ENCODE assay signal across 16 cellular contexts in genomic region chr11:112017538-112017937, GRCh38. TPM values are rescaled to one million over a fixed set of nuclear protein-coding genes. Genes with fewer than 3 reads are reported as not detected.
A peak's percentile ranks its signal among the peaks of the same experiment; 100 is the strongest.
DNase-seq lines count a peak whose midpoint lies in the region; ATAC-seq, FAIRE-seq and TF ChIP-seq lines count a peak whose summit lies in the region.
"Had no signal": no experiment of that assay in that cellular context is flagged by ENCODE, and none has a peak within 500 bp of the region (broad histone marks: within the 10 kb centered on the region; RNA-seq: fewer than 3 reads in every experiment).

No MANE protein-coding gene starts in this region.

- no peak overlapping the region for H3K14ac ChIP-seq in mesenchymal stem cell (ENCODE audit: low read length in 2 of 2)

- H2BK5ac ChIP-seq in mesenchymal stem cell (ENCODE audit: low read depth, low read length, poor library complexity, severe bottlenecking), result no peak overlapping the region

- H3K4me1 ChIP-seq in heart right ventricle (peaks cover 0 to 64% (median 26%) of the 10 kb centered on the region in 9 donors), mesenchymal stem cell (ENCODE audit: control insufficient read depth, insufficient read depth, low read depth, low read length) (peaks cover 2% of the 10 kb centered on the region), aorta (ENCODE audit: control insufficient read depth in 1 of 2, insufficient read depth in 2 of 2, low read length in 2 of 2) (no peaks in the 10 kb centered on the region)
- H3K4me1 ChIP-seq: foreskin keratinocyte, SJCRH30 had no signal

- H3K27me3 ChIP-seq in heart right ventricle (no peaks in the 10 kb centered on the region), mesenchymal stem cell (ENCODE audit: control insufficient read depth in 1 of 2, insufficient read depth in 1 of 2, low read length in 2 of 2) (no peaks in the 10 kb centered on the region), aorta (ENCODE audit: control insufficient read depth in 1 of 2, insufficient read depth in 2 of 2, low read length in 1 of 2) (no peaks in the 10 kb centered on the region)
- H3K27me3 ChIP-seq: foreskin keratinocyte, SJCRH30 had no signal

- H3K79me1 ChIP-seq in mesenchymal stem cell (replicated peaks; ENCODE audit: low read length, poor library complexity, severe bottlenecking), result no peaks in the 10 kb centered on the region

- H3K4ac ChIP-seq in mesenchymal stem cell (ENCODE audit: low read depth in 1 of 2, low read length in 2 of 2), result no peak overlapping the region

- H3K9me3 ChIP-seq in heart right ventricle, result no peaks in the 10 kb centered on the region
- H3K9me3 ChIP-seq in mesenchymal stem cell (ENCODE audit: control insufficient read depth, low read length), result no peaks in the 10 kb centered on the region
- H3K9me3 ChIP-seq in aorta (ENCODE audit: control insufficient read depth, low read length), result no peaks in the 10 kb centered on the region
- H3K9me3 ChIP-seq: A549, SJCRH30 had no signal

- no peak for TF ChIP-seq POLR2A in H54 (IDR thresholded peaks at IDR 0.05; ENCODE audit: low read depth, low read length)

- H2BK15ac ChIP-seq in mesenchymal stem cell (ENCODE audit: low read depth, poor library complexity, severe bottlenecking), result no peak overlapping the region

- ATAC-seq in heart right ventricle (peak in 2 of 8 donors; percentile 26 to 63), left ventricle myocardium superior (no peak), aorta (ENCODE audit: low FRiP score) (peak; percentile 59)
- ATAC-seq: A549 had no signal

- H2BK12ac ChIP-seq in mesenchymal stem cell (ENCODE audit: low read length in 2 of 2), result no peak overlapping the region

- TF ChIP-seq CTCF in heart right ventricle (IDR thresholded peaks at IDR 0.05) (no peak), coronary artery (IDR thresholded peaks at IDR 0.05) (no peak)

- intact Hi-C loops in heart right ventricle (cut with DNase I) (no loop called here), left ventricle myocardium superior (cut with micrococcal nuclease) (no loop called here), aorta (cut with DNase I) (no loop called here)

- H3K4me3 ChIP-seq in heart right ventricle (no peak overlapping the region), coronary artery (no peak overlapping the region), mesenchymal stem cell (ENCODE audit: insufficient read depth in 1 of 2, low read depth in 1 of 2, low read length in 2 of 2) (peak overlapping the region in 1 of 2 experiments; percentile 43), aorta (ENCODE audit: low read length in 2 of 2) (no peak overlapping the region)
- H3K4me3 ChIP-seq: A549, SJCRH30 had no signal

- FAIRE-seq in H54 (lab: Jason Lieb, UNC), result no peak
- FAIRE-seq: A549 had no signal

- no peak overlapping the region for H3K18ac ChIP-seq in mesenchymal stem cell (ENCODE audit: low read depth in 1 of 2, low read length in 2 of 2)

- H3K9ac ChIP-seq in mesenchymal stem cell (ENCODE audit: low read length), result peak overlapping the region; percentile 75

- no peak overlapping the region for H3K23ac ChIP-seq in mesenchymal stem cell (ENCODE audit: low read length in 2 of 2)

- H3K4me2 ChIP-seq in mesenchymal stem cell (ENCODE audit: low read length, poor library complexity, severe bottlenecking), result no peak overlapping the region
- H3K4me2 ChIP-seq: A549 had no signal

- H2AK5ac ChIP-seq in mesenchymal stem cell (ENCODE audit: low read length, severe bottlenecking), result no peak overlapping the region

- no peak overlapping the region for H4K91ac ChIP-seq in mesenchymal stem cell (ENCODE audit: low read length)

- no peak for DNase-seq in heart right ventricle
- no peak for DNase-seq in left ventricle myocardium superior
- DNase-seq in coronary artery (ENCODE audit: low spot score), result no peak
- DNase-seq in mesenchymal stem cell, result no peak
- DNase-seq in aorta, result no peak
- DNase-seq in activated CD8-positive, alpha-beta memory T cell treated with anti-CD3 and anti-CD28 coated beads, Interleukin-2, amount 50 U/mL, for 48 hours, result no peak
- no peak for DNase-seq in activated T-cell treated with anti-CD3 and anti-CD28 coated beads, Interleukin-2, amount 50 U/mL, for 48 hours
- no peak for DNase-seq in H54 (ENCODE audit: insufficient read length, low spot score)
- DNase-seq: activated CD4-positive, alpha-beta T cell treated with anti-CD3 and anti-CD28 coated beads, Interleukin-2, amount 50 U/mL, for 48 hours; activated gamma-delta T cell; Calu3; naive B cell; NCI-H2171 treated with DMSO at 0.1 percent for 48 hours; SJCRH30 had no signal

- H4K8ac ChIP-seq in mesenchymal stem cell (ENCODE audit: low read length), result no peak overlapping the region

- H3K27ac ChIP-seq in heart right ventricle, result peak overlapping the region in 9 of 10 donors; percentile 41 to 69 (median 59)
- H3K27ac ChIP-seq in coronary artery, result peak overlapping the region; percentile 62 to 78
- H3K27ac ChIP-seq in mesenchymal stem cell (ENCODE audit: low read length, poor library complexity, severe bottlenecking), result no peak overlapping the region
- peak overlapping the region; percentile 76 to 96 for H3K27ac ChIP-seq in aorta (ENCODE audit: low read depth in 1 of 2, low read length in 2 of 2)
- H3K27ac ChIP-seq: A549, foreskin keratinocyte, SJCRH30 had no signal

- no peak overlapping the region for H2AFZ ChIP-seq in mesenchymal stem cell (ENCODE audit: low read depth, low read length)

- H3K36me3 ChIP-seq in heart right ventricle (peaks cover 0 to 45% (median 9%) of the 10 kb centered on the region in 9 donors), mesenchymal stem cell (ENCODE audit: control insufficient read depth in 1 of 2, insufficient read depth in 2 of 2, low read depth in 1 of 2, low read length in 2 of 2) (peaks cover 6 to 39% of the 10 kb centered on the region in 2 experiments), aorta (ENCODE audit: control insufficient read depth in 1 of 2, insufficient read depth in 2 of 2, low read length in 1 of 2) (peaks cover 0 to 7% of the 10 kb centered on the region in 2 donors)
- H3K36me3 ChIP-seq: SJCRH30 had no signal

- 40 to 56% methylated on average over 4 of the region's 4 CpGs for WGBS in heart right ventricle, 2 donors
- 97% methylated on average over 3 of the region's 4 CpGs for WGBS in mesenchymal stem cell
- WGBS in aorta, 2 donors, result 10 to 13% methylated on average over 4 of the region's 4 CpGs

- H2BK120ac ChIP-seq in mesenchymal stem cell (ENCODE audit: low read depth, low read length), result no peak overlapping the region

RNA-seq across cellular contexts. Expression of gene DLAT, which starts 7.7 kb away (rescaled TPM):
- total RNA-seq in heart right ventricle (100 to 1,000 TPM; 128 to 191 (median 171) TPM), left ventricle myocardium superior (189 TPM), aorta (10 to 100 TPM; 20.7 to 20.8 TPM)
- polyA plus RNA-seq in heart right ventricle (10 to 100 TPM; 27.4 to 46.4 TPM), aorta (10 to 100 TPM; 11.9 to 12.8 TPM)
- polyA plus RNA-seq in mesenchymal stem cell (2013, experiment 1 of 2), result 25.9 TPM
- polyA plus RNA-seq in mesenchymal stem cell (2013, experiment 2 of 2), result 25.7 TPM

RNA-seq across cellular contexts. Expression of gene PIH1D2, which starts 56.3 kb away (rescaled TPM):
- total RNA-seq in heart right ventricle, result 1 to 10 TPM; 1.2 to 3.5 (median 1.9) TPM
- polyA plus RNA-seq in heart right ventricle, result 1 to 10 TPM; 1.0 to 2.2 TPM
- total RNA-seq in left ventricle myocardium superior, result 1.6 TPM
- polyA plus RNA-seq in mesenchymal stem cell (2013, experiment 1 of 2), result 1.1 TPM
- 1.9 TPM for polyA plus RNA-seq in mesenchymal stem cell (2013, experiment 2 of 2)
- 1 to 10 TPM in 1 of 2 donors, under 1 TPM in 1; 0.49 to 1.4 TPM for total RNA-seq in aorta
- 10 to 100 TPM in 1 of 2 donors, 1 to 10 TPM in 1; 1.0 to 10.3 TPM for polyA plus RNA-seq in aorta

RNA-seq across cellular contexts. Expression of gene NKAPD1, which starts 56.6 kb away (rescaled TPM):
- total RNA-seq in heart right ventricle, result 10 to 100 TPM in 1 of 10 donors, 1 to 10 TPM in 9; 5.8 to 10.5 (median 8.0) TPM
- 1 to 10 TPM; 5.2 to 7.3 TPM for polyA plus RNA-seq in heart right ventricle
- total RNA-seq in left ventricle myocardium superior, result 7.7 TPM
- polyA plus RNA-seq in mesenchymal stem cell (2013, experiment 1 of 2), result 51.1 TPM
- polyA plus RNA-seq in mesenchymal stem cell (2013, experiment 2 of 2), result 52.5 TPM
- total RNA-seq in aorta, result 10 to 100 TPM; 14.7 to 16.3 TPM
- 10 to 100 TPM; 14.4 to 19.7 TPM for polyA plus RNA-seq in aorta
